ENCODE assay signal across 15 cellular contexts in the genomic region with DNA sequence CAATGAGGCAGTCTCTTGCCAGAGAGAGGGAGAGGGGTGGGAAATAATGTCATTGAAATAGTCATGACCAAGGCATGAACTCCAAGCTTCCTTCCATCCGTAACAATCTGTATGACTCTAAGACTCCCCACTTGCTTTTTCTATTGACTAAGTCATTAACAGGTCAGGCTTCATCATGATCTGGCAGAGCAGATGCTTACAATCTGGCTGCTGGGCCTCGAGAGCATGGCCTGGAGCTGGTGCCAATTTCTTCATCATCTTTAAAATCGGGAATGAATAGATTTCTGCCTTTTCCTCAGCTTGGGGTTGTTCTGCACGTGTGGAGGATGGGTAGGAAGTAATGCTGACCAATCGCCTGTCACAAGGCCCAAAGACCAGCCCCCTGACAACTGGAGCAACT.
"Had no signal": no experiment of that assay in that cellular context is flagged by ENCODE, and none has a peak within 500 bp of the region (broad histone marks: within the 10 kb centered on the region; RNA-seq: fewer than 3 reads in every experiment).

No MANE protein-coding gene starts in this region.

- ATAC-seq: body of pancreas; lower lobe of right lung; stimulated activated effector memory CD8-positive, alpha-beta T cell treated with anti-CD3 and anti-CD28 coated beads, Interleukin-12 subunit alpha, Interleukin-12 subunit beta, amount 100 ng/mL, for 72 hours; T-helper 17 cell; WTC11 had no signal

- H3K36me3 ChIP-seq: lower lobe of right lung, right atrium auricular region, tibial nerve had no signal

- H3K4me3 Mint-ChIP-seq: activated CD4-positive, alpha-beta T cell treated with anti-CD3 and anti-CD28 coated beads, Interleukin-2, amount 10 ng/mL, durations not matched to agents 24 days and 14 days; endodermal cell; stimulated activated effector memory CD8-positive, alpha-beta T cell treated with anti-CD3 and anti-CD28 coated beads, Interleukin-12 subunit alpha, Interleukin-12 subunit beta, amount 100 ng/mL, for 72 hours; T-helper 17 cell; WTC11 had no signal

- H3K9me3 ChIP-seq: body of pancreas, lower lobe of right lung, right atrium auricular region, tibial nerve had no signal

- H3K27me3 Mint-ChIP-seq: activated CD4-positive, alpha-beta T cell treated with anti-CD3 and anti-CD28 coated beads, Interleukin-2, amount 10 ng/mL, durations not matched to agents 24 days and 14 days; T-helper 17 cell had no signal

- H3K36me3 Mint-ChIP-seq: stimulated activated effector memory CD8-positive, alpha-beta T cell treated with anti-CD3 and anti-CD28 coated beads, Interleukin-12 subunit alpha, Interleukin-12 subunit beta, amount 100 ng/mL, for 72 hours had no signal

- H3K4me1 ChIP-seq: body of pancreas, lower lobe of right lung, right atrium auricular region, tibial nerve had no signal

- H3K27me3 ChIP-seq: body of pancreas, right atrium auricular region, tibial nerve had no signal

- H3K4me3 ChIP-seq: body of pancreas, lower lobe of right lung, right atrium auricular region, tibial nerve had no signal

- H3K27ac ChIP-seq: body of pancreas, lower lobe of right lung, right atrium auricular region, tibial nerve had no signal

- H3K9me3 Mint-ChIP-seq: endodermal cell; stimulated activated effector memory CD8-positive, alpha-beta T cell treated with anti-CD3 and anti-CD28 coated beads, Interleukin-12 subunit alpha, Interleukin-12 subunit beta, amount 100 ng/mL, for 72 hours had no signal

- DNase-seq: activated CD4-positive, alpha-beta T cell treated with anti-CD3 and anti-CD28 coated beads, Interleukin-2, amount 10 ng/mL, durations not matched to agents 24 days and 14 days; activated naive CD4-positive, alpha-beta T cell treated with Interleukin-2 at 50 U/mL for 16 hours; body of pancreas; dermis blood vessel endothelial cell; endodermal cell; erythroblast; hypothalamus; lower lobe of right lung; posterior cingulate gyrus; small intestine; T-helper 17 cell had no signal

- H3K4me1 Mint-ChIP-seq: activated CD4-positive, alpha-beta T cell treated with anti-CD3 and anti-CD28 coated beads, Interleukin-2, amount 10 ng/mL, durations not matched to agents 24 days and 14 days; stimulated activated effector memory CD8-positive, alpha-beta T cell treated with anti-CD3 and anti-CD28 coated beads, Interleukin-12 subunit alpha, Interleukin-12 subunit beta, amount 100 ng/mL, for 72 hours; T-helper 17 cell had no signal

- H3K27ac Mint-ChIP-seq: activated CD4-positive, alpha-beta T cell treated with anti-CD3 and anti-CD28 coated beads, Interleukin-2, amount 10 ng/mL, durations not matched to agents 24 days and 14 days; endodermal cell; stimulated activated effector memory CD8-positive, alpha-beta T cell treated with anti-CD3 and anti-CD28 coated beads, Interleukin-12 subunit alpha, Interleukin-12 subunit beta, amount 100 ng/mL, for 72 hours; T-helper 17 cell; WTC11 had no signal
